Comparison of ENCODE assay signal across 1 cellular context in genomic region chr3:120274739-120275167, GRCh38.
TF ChIP-seq lines count a peak whose summit lies in the region.

No MANE protein-coding gene starts in this region.

TF ChIP-seq in HepG2, 621 proteins besides CTCF, POLR2A, EP300 and RAD21 (continued from another document and continues in another):
- TF ChIP-seq RERE (CRISPR knock-in tag; IDR thresholded peaks at IDR 0.05; ENCODE audit: low read depth) (peak; percentile 95), NBN (conservative IDR thresholded peaks at IDR 0.05) (no peak), STAG1 (CRISPR knock-in tag; IDR thresholded peaks at IDR 0.05) (no peak), SNAPC2 (CRISPR knock-in tag; IDR thresholded peaks at IDR 0.05) (0 out of 2 replicates have a peak, but pooled peaks have one; percentile 19), ZNF672 (CRISPR knock-in tag; IDR thresholded peaks at IDR 0.05) (no peak), PCBP1 (IDR thresholded peaks at IDR 0.05; ENCODE audit: borderline replicate concordance, low read depth, low read length) (no peak), ZKSCAN8 (CRISPR knock-in tag; IDR thresholded peaks at IDR 0.05; ENCODE audit: borderline replicate concordance) (peak; percentile 72; the same call in 1 of the 2 replicates), PLRG1 (conservative IDR thresholded peaks at IDR 0.05) (no peak), LCORL (IDR thresholded peaks at IDR 0.05) (no peak), LCORL (CRISPR knock-in tag; IDR thresholded peaks at IDR 0.05) (0 out of 2 replicates have a peak, but pooled peaks have one; percentile 50), SUZ12 (IDR thresholded peaks at IDR 0.05; ENCODE audit: low read depth, low read length) (no peak), HMG20B (CRISPR knock-in tag; conservative IDR thresholded peaks at IDR 0.05) (peak; percentile 27; the same call in 1 of the 2 replicates), CREB3 (CRISPR knock-in tag; IDR thresholded peaks at IDR 0.05) (no peak), PAX8 (CRISPR knock-in tag; IDR thresholded peaks at IDR 0.05; ENCODE audit: borderline replicate concordance) (no peak), NR2F2 (IDR thresholded peaks at IDR 0.05; ENCODE audit: borderline replicate concordance, low read depth) (peak; percentile 95), MTERF4 (CRISPR knock-in tag; IDR thresholded peaks at IDR 0.05) (no peak), ZFAT (CRISPR knock-in tag; conservative IDR thresholded peaks at IDR 0.05) (no peak), MIER3 (CRISPR knock-in tag; IDR thresholded peaks at IDR 0.05; ENCODE audit: borderline replicate concordance) (peak; percentile 74; the same call in 1 of the 2 replicates), MAFF (IDR thresholded peaks at IDR 0.05; ENCODE audit: low read depth, low read length) (no peak), ZBTB37 (CRISPR knock-in tag; IDR thresholded peaks at IDR 0.05) (no peak), BHLHE40 (IDR thresholded peaks at IDR 0.05; ENCODE audit: low read length) (peak; percentile 84), ARNT (IDR thresholded peaks at IDR 0.05) (no peak), FOXO1 (CRISPR knock-in tag; IDR thresholded peaks at IDR 0.05) (peak; percentile 64; the same call in 1 of the 2 replicates), ZNF225 (CRISPR knock-in tag; IDR thresholded peaks at IDR 0.05) (no peak), ERF (CRISPR knock-in tag; IDR thresholded peaks at IDR 0.05) (peak; percentile 66; the same call in 1 of the 2 replicates), ZFX (CRISPR knock-in tag; IDR thresholded peaks at IDR 0.05; ENCODE audit: low read depth) (no peak), RBFOX2 (IDR thresholded peaks at IDR 0.05; ENCODE audit: low read depth, low read length) (no peak), JUN (CRISPR knock-in tag; IDR thresholded peaks at IDR 0.05) (no peak), ZSCAN31 (CRISPR knock-in tag; IDR thresholded peaks at IDR 0.05; ENCODE audit: low read depth) (no peak), USF2 (IDR thresholded peaks at IDR 0.05; ENCODE audit: low read depth, low read length) (no peak), USF2 (CRISPR knock-in tag; IDR thresholded peaks at IDR 0.05; ENCODE audit: borderline replicate concordance) (peak; percentile 62; the same call in 1 of the 2 replicates), ZNF577 (CRISPR knock-in tag; IDR thresholded peaks at IDR 0.05; ENCODE audit: borderline replicate concordance, low read depth) (no peak), ZNF24 (IDR thresholded peaks at IDR 0.05) (no peak), ZNF101 (CRISPR knock-in tag; IDR thresholded peaks at IDR 0.05; ENCODE audit: borderline replicate concordance, low read depth) (no peak), ZNF263 (CRISPR knock-in tag; IDR thresholded peaks at IDR 0.05) (no peak), TFDP1 (CRISPR knock-in tag; IDR thresholded peaks at IDR 0.05; ENCODE audit: borderline replicate concordance) (peak; percentile 46; the same call in 1 of the 2 replicates), POLR2G (IDR thresholded peaks at IDR 0.05; ENCODE audit: low read depth, low read length) (no peak), ZNF543 (CRISPR knock-in tag; IDR thresholded peaks at IDR 0.05) (no peak), TFE3 (CRISPR knock-in tag; IDR thresholded peaks at IDR 0.05) (peak; percentile 70; the same call in 1 of the 2 replicates), ZNF503 (CRISPR knock-in tag; IDR thresholded peaks at IDR 0.05) (peak; percentile 91), SRF (IDR thresholded peaks at IDR 0.05; ENCODE audit: low read depth, low read length) (peak; percentile 75), ZBTB3 (CRISPR knock-in tag; IDR thresholded peaks at IDR 0.05; ENCODE audit: borderline replicate concordance, low read depth) (no peak), SMAD9 (CRISPR knock-in tag; IDR thresholded peaks at IDR 0.05) (no peak), ZNF580 (CRISPR knock-in tag; IDR thresholded peaks at IDR 0.05; ENCODE audit: borderline replicate concordance, low read depth) (peak; percentile 69; the same call in 1 of the 2 replicates), ZNF20 (CRISPR knock-in tag; IDR thresholded peaks at IDR 0.05) (no peak), SKIL (CRISPR knock-in tag; IDR thresholded peaks at IDR 0.05; ENCODE audit: borderline replicate concordance) (0 out of 2 replicates have a peak, but pooled peaks have one; percentile 27), FOSL2 (CRISPR knock-in tag; IDR thresholded peaks at IDR 0.05) (peak; percentile 80), ZMAT5 (CRISPR knock-in tag; IDR thresholded peaks at IDR 0.05; ENCODE audit: borderline replicate concordance, low read depth) (no peak)
